ENCODE assay signal across 1 cellular context in genomic region chr16:13171313-13171712, GRCh38.
TF ChIP-seq lines count a peak whose summit lies in the region.

No MANE protein-coding gene starts in this region.

TF ChIP-seq in H1, 55 proteins besides CTCF, POLR2A, EP300 and RAD21 (continued from another document):
- TF ChIP-seq JUN (IDR thresholded peaks at IDR 0.05; ENCODE audit: low read depth, low read length) = no peak
